In the genomic region with DNA sequence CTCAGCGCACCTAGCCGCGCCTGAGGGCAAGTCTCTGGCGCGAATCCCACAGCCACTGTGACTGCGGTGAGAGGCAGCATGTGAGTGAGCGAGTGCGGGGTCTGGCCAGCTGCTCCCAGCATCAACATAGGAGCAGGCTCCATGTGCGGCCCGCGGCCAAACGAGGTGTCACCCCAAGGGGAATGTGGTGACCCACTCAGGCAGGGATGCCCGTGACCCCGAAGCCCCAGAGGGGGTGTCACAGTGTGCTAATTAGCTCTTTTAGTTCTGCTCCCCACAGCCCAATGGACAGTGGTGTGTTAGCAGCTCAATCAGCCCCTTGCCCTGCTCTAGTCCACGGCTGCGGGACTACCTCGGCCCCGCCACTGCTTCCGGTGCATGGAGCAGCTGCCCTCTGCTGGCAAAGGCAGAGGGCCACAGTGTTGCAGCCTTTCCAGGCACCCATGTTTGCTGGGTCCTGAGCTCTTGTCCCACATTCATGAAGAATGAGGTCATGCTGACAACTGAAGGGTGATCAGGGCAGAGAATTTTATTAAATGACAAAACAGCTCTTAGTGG, we compare ENCODE assay signal across 12 cellular contexts.
DNase-seq lines count a peak whose midpoint lies in the region; ATAC-seq, FAIRE-seq and TF ChIP-seq lines count a peak whose summit lies in the region.
"Had no signal": no experiment of that assay in that cellular context is flagged by ENCODE, and none has a peak within 500 bp of the region (broad histone marks: within the 10 kb centered on the region; RNA-seq: fewer than 3 reads in every experiment).

No MANE protein-coding gene starts in this region.

- no peak for ATAC-seq in HG03378 (IDR thresholded peaks at IDR 0.05; ENCODE audit: unreplicated experiment)
- ATAC-seq: left lung had no signal

- H3K36me3 Mint-ChIP-seq in activated naive CD4-positive, alpha-beta T cell treated with anti-CD3 and anti-CD28 coated beads, Interleukin-2, amount 50 U/mL, for 24 hours: no peaks in the 10 kb centered on the region
- H3K36me3 Mint-ChIP-seq: activated naive CD4-positive, alpha-beta T cell treated with anti-CD3 and anti-CD28 coated beads, Interleukin-2, amount 10 ng/mL, durations not matched to agents 7 days and 5 days had no signal

- peak overlapping the region; percentile 30 for H3K27ac Mint-ChIP-seq in activated naive CD4-positive, alpha-beta T cell treated with anti-CD3 and anti-CD28 coated beads, Interleukin-2, amount 50 U/mL, for 24 hours
- H3K27ac Mint-ChIP-seq: activated naive CD4-positive, alpha-beta T cell treated with anti-CD3 and anti-CD28 coated beads, Interleukin-2, amount 10 ng/mL, durations not matched to agents 7 days and 5 days had no signal

- WGBS in smooth muscle cell (ENCODE audit: low lambda C conversion rate): 68% methylated on average over 19 of the region's 19 CpGs

- H3K79me2 ChIP-seq in smooth muscle cell (ENCODE audit: low read depth): no peaks in the 10 kb centered on the region

- no peaks in the 10 kb centered on the region for H3K27me3 Mint-ChIP-seq in activated naive CD4-positive, alpha-beta T cell treated with anti-CD3 and anti-CD28 coated beads, Interleukin-2, amount 50 U/mL, for 24 hours

- peak; percentile 31; the same call in 1 of the 2 replicates for TF ChIP-seq RAD21 in Ishikawa (IDR thresholded peaks at IDR 0.05; ENCODE audit: low read depth)

- H3K4me3 ChIP-seq in cardiac fibroblast (replicated peaks in 1 of 2; ENCODE audit: low read depth in 2 of 2, low read length in 2 of 2): no peak overlapping the region
- no peak overlapping the region for H3K4me3 ChIP-seq in smooth muscle cell
- H3K4me3 ChIP-seq: left lung had no signal

- H2AFZ ChIP-seq in smooth muscle cell (ENCODE audit: low read depth): no peak overlapping the region

- no peak for DNase-seq in activated naive CD4-positive, alpha-beta T cell treated with anti-CD3 and anti-CD28 coated beads, Interleukin-2, amount 50 U/mL, for 16 hours
- DNase-seq in cardiac fibroblast (ENCODE audit: low read depth in 2 of 2): peak in 1 of 2 donors; percentile 22
- DNase-seq in smooth muscle cell (lab: John Stamatoyannopoulos, UW; ENCODE audit: unreplicated experiment): no peak
- no peak for DNase-seq in GM12891 (ENCODE audit: insufficient read length, low spot score)
- DNase-seq in NCI-H1694 (lab: John Stamatoyannopoulos, UW): no peak
- DNase-seq: activated CD4-positive, CD25-positive, alpha-beta regulatory T cell; activated naive CD4-positive, alpha-beta T cell treated with anti-CD3 and anti-CD28 coated beads, Interleukin-2, amount 10 ng/mL, durations not matched to agents 7 days and 5 days; left lung; NCI-H774 had no signal

- peaks cover 10% of the 10 kb centered on the region for H3K4me1 ChIP-seq in smooth muscle cell (ENCODE audit: low read depth)
- H3K4me1 ChIP-seq: left lung had no signal

- H3K9me3 Mint-ChIP-seq in activated naive CD4-positive, alpha-beta T cell treated with anti-CD3 and anti-CD28 coated beads, Interleukin-2, amount 50 U/mL, for 24 hours: no peaks in the 10 kb centered on the region
- H3K9me3 Mint-ChIP-seq: activated naive CD4-positive, alpha-beta T cell treated with anti-CD3 and anti-CD28 coated beads, Interleukin-2, amount 10 ng/mL, durations not matched to agents 7 days and 5 days had no signal

- no peak overlapping the region for H3K4me3 Mint-ChIP-seq in activated naive CD4-positive, alpha-beta T cell treated with anti-CD3 and anti-CD28 coated beads, Interleukin-2, amount 50 U/mL, for 24 hours
- H3K4me3 Mint-ChIP-seq: activated naive CD4-positive, alpha-beta T cell treated with anti-CD3 and anti-CD28 coated beads, Interleukin-2, amount 10 ng/mL, durations not matched to agents 7 days and 5 days had no signal

- FAIRE-seq in GM12891 (lab: Jason Lieb, UNC): no peak

- no peaks in the 10 kb centered on the region for H3K36me3 ChIP-seq in smooth muscle cell (ENCODE audit: low read depth)
- H3K36me3 ChIP-seq: left lung had no signal

- no peak overlapping the region for H3K4me2 ChIP-seq in smooth muscle cell

- TF ChIP-seq CTCF in cardiac fibroblast (IDR thresholded peaks at IDR 0.05; ENCODE audit: low read depth, low read length) (peak; percentile 20), smooth muscle cell (IDR thresholded peaks at IDR 0.05; ENCODE audit: borderline replicate concordance, insufficient read depth, poor library complexity, severe bottlenecking) (peak; percentile 41)

- no peaks in the 10 kb centered on the region for H3F3A ChIP-seq in smooth muscle cell (ENCODE audit: low read depth)

- H4K20me1 ChIP-seq in smooth muscle cell (ENCODE audit: low read depth): no peaks in the 10 kb centered on the region

- H3K9ac ChIP-seq in smooth muscle cell (ENCODE audit: low read depth): no peak overlapping the region

- no peak for TF ChIP-seq EP300 in Ishikawa (IDR thresholded peaks at IDR 0.05; ENCODE audit: borderline replicate concordance)

- no peak overlapping the region for H3K27ac ChIP-seq in smooth muscle cell (ENCODE audit: low read depth)
- H3K27ac ChIP-seq: left lung had no signal

- H3K9me3 ChIP-seq in smooth muscle cell (replicated peaks; ENCODE audit: low read depth): no peaks in the 10 kb centered on the region
- H3K9me3 ChIP-seq: left lung had no signal

- no peaks in the 10 kb centered on the region for H3K27me3 ChIP-seq in smooth muscle cell (ENCODE audit: low read depth)

- no peak for TF ChIP-seq POLR2A in GM12891 (IDR thresholded peaks at IDR 0.05; ENCODE audit: low read depth, low read length)

- H3K4me1 Mint-ChIP-seq in activated naive CD4-positive, alpha-beta T cell treated with anti-CD3 and anti-CD28 coated beads, Interleukin-2, amount 50 U/mL, for 24 hours: no peaks in the 10 kb centered on the region

TF ChIP-seq in Ishikawa, 13 proteins besides CTCF, POLR2A, EP300 and RAD21 (continues in another document):
- TF ChIP-seq ZBTB7A (IDR thresholded peaks at IDR 0.05; ENCODE audit: low read depth) (no peak), TCF12 (IDR thresholded peaks at IDR 0.05; ENCODE audit: low read depth) (no peak), MAX (IDR thresholded peaks at IDR 0.05) (no peak), YY1 (IDR thresholded peaks at IDR 0.05; ENCODE audit: low read depth) (no peak), CEBPB (IDR thresholded peaks at IDR 0.05) (no peak), EGR1 (IDR thresholded peaks at IDR 0.05) (no peak), FOXM1 (IDR thresholded peaks at IDR 0.05; ENCODE audit: borderline replicate concordance, low read depth) (no peak), TAF1 (IDR thresholded peaks at IDR 0.05; ENCODE audit: low read depth) (no peak)

TF ChIP-seq in GM12891, 5 proteins besides CTCF, POLR2A, EP300 and RAD21:
- TF ChIP-seq SPI1 (IDR thresholded peaks at IDR 0.05; ENCODE audit: low read depth, low read length) (no peak), POLR2AphosphoS5 (IDR thresholded peaks at IDR 0.05; ENCODE audit: low read depth, low read length) (no peak), POU2F2 (IDR thresholded peaks at IDR 0.05; ENCODE audit: low read depth, low read length) (no peak), PAX5 (IDR thresholded peaks at IDR 0.05; ENCODE audit: insufficient read depth, low read length, severe bottlenecking) (no peak), TAF1 (IDR thresholded peaks at IDR 0.05; ENCODE audit: low read depth, low read length) (no peak)
